ENCODE assay signal across 1 cellular context in genomic region chr19:13961826-13962737, GRCh38.
TF ChIP-seq lines count a peak whose summit lies in the region.

No MANE protein-coding gene starts in this region.

TF ChIP-seq in K562, 482 proteins besides CTCF, POLR2A, EP300 and RAD21:
- no peak for TF ChIP-seq ZNF583 (CRISPR knock-in tag; IDR thresholded peaks at IDR 0.05)
- TF ChIP-seq PTRF (tag; IDR thresholded peaks at IDR 0.05), result no peak
- no peak for TF ChIP-seq PHB (CRISPR knock-in tag; IDR thresholded peaks at IDR 0.05)
- TF ChIP-seq PKNOX1 (IDR thresholded peaks at IDR 0.05), result no peak
- no peak for TF ChIP-seq HNRNPK (IDR thresholded peaks at IDR 0.05; ENCODE audit: low read depth, low read length, poor library complexity, severe bottlenecking)
- TF ChIP-seq MXI1 (IDR thresholded peaks at IDR 0.05; ENCODE audit: low read depth, low read length), result no peak
- no peak for TF ChIP-seq ZNF764 (CRISPR knock-in tag; IDR thresholded peaks at IDR 0.05; ENCODE audit: low read depth)
- peak; percentile 32; the same call in 1 of the 2 replicates for TF ChIP-seq RBFOX2 (IDR thresholded peaks at IDR 0.05; ENCODE audit: low read depth, low read length)
- no peak for TF ChIP-seq CSDE1 (IDR thresholded peaks at IDR 0.05)
- peak; percentile 33; the same call in 1 of the 2 replicates for TF ChIP-seq POLR2G (IDR thresholded peaks at IDR 0.05; ENCODE audit: low read depth, low read length)
- TF ChIP-seq ADNP (tag; IDR thresholded peaks at IDR 0.05), result no peak
- TF ChIP-seq RNF219 (CRISPR knock-in tag; IDR thresholded peaks at IDR 0.05), result no peak
- TF ChIP-seq ZNF41 (CRISPR knock-in tag; conservative IDR thresholded peaks at IDR 0.05), result no peak
- peak; percentile 15 for TF ChIP-seq POLR2B (IDR thresholded peaks at IDR 0.05; ENCODE audit: low read depth, partially characterized antibody)
- TF ChIP-seq ZNF263 (CRISPR knock-in tag; IDR thresholded peaks at IDR 0.05; ENCODE audit: borderline replicate concordance), result no peak
- no peak for TF ChIP-seq BCL6 (CRISPR knock-in tag; IDR thresholded peaks at IDR 0.05)
- no peak for TF ChIP-seq BRCA1 (IDR thresholded peaks at IDR 0.05)
- TF ChIP-seq BRCA1 (CRISPR knock-in tag; IDR thresholded peaks at IDR 0.05), result no peak
- no peak for TF ChIP-seq ZNF76 (CRISPR knock-in tag; IDR thresholded peaks at IDR 0.05; ENCODE audit: borderline replicate concordance)
- TF ChIP-seq, protein P1, sequence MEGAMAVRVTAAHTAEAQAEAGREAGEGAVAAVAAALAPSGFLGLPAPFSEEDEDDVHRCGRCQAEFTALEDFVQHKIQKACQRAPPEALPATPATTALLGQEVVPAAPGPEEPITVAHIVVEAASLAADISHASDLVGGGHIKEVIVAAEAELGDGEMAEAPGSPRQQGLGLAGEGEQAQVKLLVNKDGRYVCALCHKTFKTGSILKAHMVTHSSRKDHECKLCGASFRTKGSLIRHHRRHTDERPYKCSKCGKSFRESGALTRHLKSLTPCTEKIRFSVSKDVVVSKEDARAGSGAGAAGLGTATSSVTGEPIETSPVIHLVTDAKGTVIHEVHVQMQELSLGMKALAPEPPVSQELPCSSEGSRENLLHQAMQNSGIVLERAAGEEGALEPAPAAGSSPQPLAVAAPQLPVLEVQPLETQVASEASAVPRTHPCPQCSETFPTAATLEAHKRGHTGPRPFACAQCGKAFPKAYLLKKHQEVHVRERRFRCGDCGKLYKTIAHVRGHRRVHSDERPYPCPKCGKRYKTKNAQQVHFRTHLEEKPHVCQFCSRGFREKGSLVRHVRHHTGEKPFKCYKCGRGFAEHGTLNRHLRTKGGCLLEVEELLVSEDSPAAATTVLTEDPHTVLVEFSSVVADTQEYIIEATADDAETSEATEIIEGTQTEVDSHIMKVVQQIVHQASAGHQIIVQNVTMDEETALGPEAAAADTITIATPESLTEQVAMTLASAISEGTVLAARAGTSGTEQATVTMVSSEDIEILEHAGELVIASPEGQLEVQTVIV (CRISPR knock-in tag; IDR thresholded peaks at IDR 0.05; ENCODE audit: borderline replicate concordance), result no peak
- TF ChIP-seq ZNF324 (CRISPR knock-in tag; IDR thresholded peaks at IDR 0.05), result no peak
- TF ChIP-seq ATF1 (CRISPR knock-in tag; IDR thresholded peaks at IDR 0.05), result no peak
- no peak for TF ChIP-seq ATF1 (tag; IDR thresholded peaks at IDR 0.05)
- no peak for TF ChIP-seq NCOR1 (IDR thresholded peaks at IDR 0.05)
- TF ChIP-seq, protein P2, sequence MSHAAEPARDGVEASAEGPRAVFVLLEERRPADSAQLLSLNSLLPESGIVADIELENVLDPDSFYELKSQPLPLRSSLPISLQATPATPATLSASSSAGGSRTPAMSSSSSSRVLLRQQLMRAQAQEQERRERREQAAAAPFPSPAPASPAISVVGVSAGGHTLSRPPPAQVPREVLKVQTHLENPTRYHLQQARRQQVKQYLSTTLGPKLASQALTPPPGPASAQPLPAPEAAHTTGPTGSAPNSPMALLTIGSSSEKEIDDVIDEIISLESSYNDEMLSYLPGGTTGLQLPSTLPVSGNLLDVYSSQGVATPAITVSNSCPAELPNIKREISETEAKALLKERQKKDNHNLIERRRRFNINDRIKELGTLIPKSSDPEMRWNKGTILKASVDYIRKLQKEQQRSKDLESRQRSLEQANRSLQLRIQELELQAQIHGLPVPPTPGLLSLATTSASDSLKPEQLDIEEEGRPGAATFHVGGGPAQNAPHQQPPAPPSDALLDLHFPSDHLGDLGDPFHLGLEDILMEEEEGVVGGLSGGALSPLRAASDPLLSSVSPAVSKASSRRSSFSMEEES (CRISPR knock-in tag; IDR thresholded peaks at IDR 0.05), result no peak
- TF ChIP-seq POU5F1 (IDR thresholded peaks at IDR 0.05; ENCODE audit: borderline replicate concordance, low read depth, low read length, partially characterized antibody), result no peak
- TF ChIP-seq IFI16 (CRISPR knock-in tag; IDR thresholded peaks at IDR 0.05), result no peak
- TF ChIP-seq SUPT5H (IDR thresholded peaks at IDR 0.05), result peak; percentile 34
- TF ChIP-seq CHD2 (IDR thresholded peaks at IDR 0.05; ENCODE audit: low read depth, low read length), result no peak
- TF ChIP-seq NR2F6 (CRISPR knock-in tag; IDR thresholded peaks at IDR 0.05), result no peak
- no peak for TF ChIP-seq XRCC4 (IDR thresholded peaks at IDR 0.05; ENCODE audit: extremely low read depth, insufficient read depth, insufficient read length)
- no peak for TF ChIP-seq KAT7 (CRISPR knock-in tag; IDR thresholded peaks at IDR 0.05; ENCODE audit: borderline replicate concordance)
- peak; percentile 65 for TF ChIP-seq HMGN3 (IDR thresholded peaks at IDR 0.05; ENCODE audit: borderline replicate concordance, extremely low read depth, insufficient read length, low read depth, low read length)
- no peak for TF ChIP-seq KDM1A (IDR thresholded peaks at IDR 0.05)
- TF ChIP-seq, protein P3, sequence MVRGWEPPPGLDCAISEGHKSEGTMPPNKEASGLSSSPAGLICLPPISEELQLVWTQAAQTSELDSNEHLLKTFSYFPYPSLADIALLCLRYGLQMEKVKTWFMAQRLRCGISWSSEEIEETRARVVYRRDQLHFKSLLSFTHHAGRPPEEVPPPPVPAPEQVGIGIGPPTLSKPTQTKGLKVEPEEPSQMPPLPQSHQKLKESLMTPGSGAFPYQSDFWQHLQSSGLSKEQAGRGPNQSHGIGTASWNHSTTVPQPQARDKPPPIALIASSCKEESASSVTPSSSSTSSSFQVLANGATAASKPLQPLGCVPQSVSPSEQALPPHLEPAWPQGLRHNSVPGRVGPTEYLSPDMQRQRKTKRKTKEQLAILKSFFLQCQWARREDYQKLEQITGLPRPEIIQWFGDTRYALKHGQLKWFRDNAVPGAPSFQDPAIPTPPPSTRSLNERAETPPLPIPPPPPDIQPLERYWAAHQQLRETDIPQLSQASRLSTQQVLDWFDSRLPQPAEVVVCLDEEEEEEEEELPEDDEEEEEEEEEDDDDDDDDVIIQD (CRISPR knock-in tag; IDR thresholded peaks at IDR 0.05), result no peak
- no peak for TF ChIP-seq DDX20 (tag; IDR thresholded peaks at IDR 0.05; ENCODE audit: low read depth)
- TF ChIP-seq KHSRP (IDR thresholded peaks at IDR 0.05), result no peak
- no peak for TF ChIP-seq MEIS2 (IDR thresholded peaks at IDR 0.05; ENCODE audit: partially characterized antibody)
- TF ChIP-seq ARID2 (IDR thresholded peaks at IDR 0.05), result no peak
- TF ChIP-seq POLR2AphosphoS2 (IDR thresholded peaks at IDR 0.05; ENCODE audit: low read length), result 0 out of 2 replicates have a peak, but pooled peaks have one; percentile 39
